Comparison of ENCODE assay signal across 3 cellular contexts in the genomic region with DNA sequence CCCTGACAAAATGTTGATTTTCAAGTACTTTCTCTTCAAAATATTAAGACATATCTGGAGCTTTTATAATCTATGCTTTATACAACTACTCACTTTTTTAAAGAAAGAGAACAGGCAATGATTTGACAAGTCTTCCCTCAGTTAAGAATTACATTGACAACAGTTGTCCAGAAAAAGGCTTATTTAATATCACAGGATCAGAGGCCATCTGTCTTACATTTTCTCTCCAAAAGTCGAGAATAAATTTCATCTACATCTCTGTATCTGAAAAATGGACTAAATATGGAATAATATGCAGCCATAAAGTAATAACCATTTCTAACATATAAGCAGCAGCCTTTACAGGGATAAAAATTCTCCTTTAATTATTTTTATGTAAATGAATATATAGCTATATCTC. TPM values are rescaled to one million over a fixed set of nuclear protein-coding genes. Genes with fewer than 3 reads are reported as not detected.
"Had no signal": no experiment of that assay in that cellular context is flagged by ENCODE, and none has a peak within 500 bp of the region (broad histone marks: within the 10 kb centered on the region; RNA-seq: fewer than 3 reads in every experiment).

No MANE protein-coding gene starts in this region.

- H3K4me3 ChIP-seq: GM12878 had no signal

- DNase-seq: GDM1, GF-D8 had no signal

RNA-seq across cellular contexts. Expression of a gene that starts 12.0 kb away (rescaled TPM):
- total RNA-seq: GM12878 had no signal
